In the genomic region with DNA sequence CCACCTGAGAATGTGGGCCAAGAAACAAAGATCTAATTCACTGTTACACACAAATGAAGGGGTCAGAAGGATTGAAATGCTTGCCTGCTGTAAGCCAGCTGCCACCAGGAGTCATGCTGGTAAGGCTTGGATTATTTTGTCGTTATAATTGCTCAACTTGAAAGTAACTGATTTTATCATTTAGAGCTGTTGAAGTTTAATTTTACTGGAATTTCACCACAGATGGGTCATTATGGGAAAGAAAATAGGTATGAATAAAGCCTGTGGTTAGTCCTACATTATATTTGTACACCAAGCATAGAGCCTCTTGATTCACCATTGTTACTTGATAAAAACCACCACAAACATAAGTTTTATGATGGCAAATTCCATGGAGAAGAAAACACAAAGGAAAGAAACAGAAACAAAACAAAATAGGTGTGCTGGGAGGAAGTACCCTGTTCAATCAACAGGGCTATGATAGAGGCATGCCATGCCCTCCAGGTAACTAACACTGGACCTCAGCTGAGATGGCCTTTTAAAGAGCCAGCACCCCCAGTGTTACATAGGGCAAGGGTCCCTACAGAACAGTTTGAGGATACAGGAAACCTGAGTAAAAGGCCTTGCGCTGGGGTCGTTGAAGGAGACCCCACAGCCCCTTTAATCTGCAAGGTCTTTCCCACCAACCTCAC, we compare ENCODE assay signal across 26 cellular contexts. TPM values are rescaled to one million over a fixed set of nuclear protein-coding genes. Genes with fewer than 3 reads are reported as not detected.
"Had no signal": no experiment of that assay in that cellular context is flagged by ENCODE, and none has a peak within 500 bp of the region (broad histone marks: within the 10 kb centered on the region; RNA-seq: fewer than 3 reads in every experiment).

No MANE protein-coding gene starts in this region.

- H3K36me3 Mint-ChIP-seq: naive thymus-derived CD4-positive, alpha-beta T cell had no signal

- H3K9me3 ChIP-seq: heart left ventricle, pancreas, testis, tibial nerve, upper lobe of right lung, vagina had no signal

- H3K4me3 ChIP-seq: heart left ventricle, pancreas, testis, tibial nerve, upper lobe of right lung, vagina had no signal

- H3K36me3 ChIP-seq: heart left ventricle, pancreas, tibial nerve, upper lobe of right lung, vagina had no signal

- H3K27me3 ChIP-seq: pancreas, testis, tibial nerve, vagina had no signal

- H3K27ac ChIP-seq: heart left ventricle, pancreas, testis, tibial nerve, upper lobe of right lung, vagina had no signal

- ATAC-seq: esophagus mucosa; heart left ventricle; left lobe of liver; naive thymus-derived CD4-positive, alpha-beta T cell; pancreas; right cardiac atrium; upper lobe of right lung had no signal

- H3K9me3 Mint-ChIP-seq: naive thymus-derived CD4-positive, alpha-beta T cell; neural crest cell; stimulated activated naive CD8-positive, alpha-beta T cell treated with anti-CD3 and anti-CD28 coated beads, Interleukin-15, Interleukin-2, amounts not matched to agents 100 ng/mL and 50 ng/mL, for 24 hours had no signal

- H3K4me1 Mint-ChIP-seq: neural crest cell had no signal

- DNase-seq: effector memory CD4-positive, alpha-beta T cell; heart left ventricle; hypothalamus; islet precursor cell; mammary epithelial cell; naive thymus-derived CD4-positive, alpha-beta T cell; pancreas; right cardiac atrium; small intestine; stimulated activated CD4-positive, alpha-beta T cell treated with anti-CD3 and anti-CD28 coated beads, Interleukin-12 subunit alpha, Interleukin-12 subunit beta, amount 100 ng/mL, for 4 hours; testis; upper lobe of right lung had no signal

- H3K4me3 Mint-ChIP-seq: naive thymus-derived CD4-positive, alpha-beta T cell; neural crest cell; stimulated activated naive CD8-positive, alpha-beta T cell treated with anti-CD3 and anti-CD28 coated beads, Interleukin-15, Interleukin-2, amounts not matched to agents 100 ng/mL and 50 ng/mL, for 24 hours had no signal

- H3K4me1 ChIP-seq: heart left ventricle, pancreas, testis, tibial nerve, upper lobe of right lung, vagina had no signal

- H3K27ac Mint-ChIP-seq: naive thymus-derived CD4-positive, alpha-beta T cell; progenitor cell of endocrine pancreas; stimulated activated naive CD8-positive, alpha-beta T cell treated with anti-CD3 and anti-CD28 coated beads, Interleukin-15, Interleukin-2, amounts not matched to agents 100 ng/mL and 50 ng/mL, for 24 hours had no signal

RNA-seq across cellular contexts. Expression of a gene that starts 3.0 kb away (rescaled TPM):
- total RNA-seq: esophagus mucosa, fibroblast of lung, frontal cortex, left lobe of liver, mammary epithelial cell, neural crest cell, progenitor cell of endocrine pancreas had no signal

RNA-seq across cellular contexts. Expression of a gene that starts 18.2 kb away (rescaled TPM):
- total RNA-seq: esophagus mucosa, fibroblast of lung, frontal cortex, glomerular endothelial cell, left lobe of liver, mammary epithelial cell, neural crest cell, progenitor cell of endocrine pancreas, subcutaneous adipose tissue had no signal

RNA-seq across cellular contexts. Expression of a gene that starts 27.0 kb away (rescaled TPM):
- total RNA-seq: esophagus mucosa; fibroblast of lung; frontal cortex; glomerular endothelial cell; heart left ventricle; left lobe of liver; lower leg skin; mammary epithelial cell; mesenteric fat pad; mononuclear cell; naive thymus-derived CD4-positive, alpha-beta T cell; neural crest cell; progenitor cell of endocrine pancreas; right cardiac atrium; subcutaneous adipose tissue; tibial nerve; upper lobe of right lung; vagina had no signal

RNA-seq across cellular contexts. Expression of a gene that starts 49.4 kb away (rescaled TPM):
- total RNA-seq: mammary epithelial cell had no signal
